Comparison of ENCODE assay signal across 28 cellular contexts in genomic region chr11:34805937-34806336, GRCh38.
"Had no signal": no experiment of that assay in that cellular context is flagged by ENCODE, and none has a peak within 500 bp of the region (broad histone marks: within the 10 kb centered on the region; RNA-seq: fewer than 3 reads in every experiment).

No MANE protein-coding gene starts in this region.

- H3K27me3 ChIP-seq: hepatocyte, ovary, stomach, testis, thyroid gland, transverse colon, upper lobe of left lung, vagina had no signal

- H3K36me3 ChIP-seq: lower lobe of right lung, ovary, stomach, thyroid gland, transverse colon, upper lobe of left lung, vagina had no signal

- ATAC-seq: left cardiac atrium; left lobe of liver; left ventricle myocardium superior; lower lobe of right lung; mucosa of descending colon; naive thymus-derived CD4-positive, alpha-beta T cell; natural killer cell treated with Interleukin-12 subunit alpha and Interleukin-12 subunit beta and Interleukin-15 and Interleukin-18, amount 100 ng/mL, for 72 hours; right cardiac atrium; sciatic nerve; stimulated activated naive B cell treated with anti-CD40 and anti-IgM and Interleukin-4, amounts not matched to agents 10 μg/mL and 1 μg/mL and 100 μg/mL, for 72 hours; stimulated activated naive CD8-positive, alpha-beta T cell treated with anti-CD3 and anti-CD28 coated beads, Interleukin-15, Interleukin-2, amounts not matched to agents 100 U/mL and 50 U/mL, for 24 hours had no signal

- H3K4me3 ChIP-seq: hepatocyte, lower lobe of right lung, mucosa of descending colon, ovary, skin epidermis, stomach, testis, thyroid gland, transverse colon, upper lobe of left lung, vagina had no signal

- H3K4me2 ChIP-seq: hepatocyte had no signal

- H3K79me2 ChIP-seq: hepatocyte had no signal

- H3K9me3 ChIP-seq: lower lobe of right lung, mucosa of descending colon, ovary, stomach, testis, thyroid gland, transverse colon, upper lobe of left lung, vagina had no signal

- DNase-seq: islet precursor cell; kidney glomerular epithelial cell; left cardiac atrium; left ventricle myocardium superior; lower lobe of right lung; mammary epithelial cell; midbrain; mucosa of descending colon; naive thymus-derived CD4-positive, alpha-beta T cell; ovary; right cardiac atrium; stimulated activated CD4-positive, alpha-beta T cell treated with anti-CD3 and anti-CD28 coated beads, Interleukin-12 subunit alpha, Interleukin-12 subunit beta, amount 100 ng/mL, for 4 hours; stimulated activated CD4-positive, alpha-beta T cell treated with anti-CD3 and anti-CD28 coated beads, Interleukin-15, amount 100 ng/mL, for 24 hours; stimulated activated CD4-positive, alpha-beta T cell treated with anti-CD3 and anti-CD28 coated beads, Interleukin-2, amount 100 ng/mL, for 24 hours; stimulated activated CD4-positive, alpha-beta T cell treated with anti-CD3 and anti-CD28 coated beads, Interleukin-4, amount 100 ng/mL, for 1 hour; stimulated activated naive B cell treated with anti-CD40 and anti-IgM and Interleukin-4, amounts not matched to agents 10 μg/mL and 1 μg/mL and 100 μg/mL, for 72 hours; stimulated activated naive CD8-positive, alpha-beta T cell treated with anti-CD3 and anti-CD28 coated beads, Interleukin-15, Interleukin-2, amounts not matched to agents 100 U/mL and 50 U/mL, for 24 hours; stomach; testis; thyroid gland; transverse colon; upper lobe of left lung had no signal

- H3K27ac ChIP-seq: hepatocyte, lower lobe of right lung, ovary, skin epidermis, stomach, testis, thyroid gland, transverse colon, upper lobe of left lung, vagina had no signal

- H2AFZ ChIP-seq: hepatocyte had no signal

- H3K4me1 ChIP-seq: lower lobe of right lung, testis, thyroid gland, upper lobe of left lung, vagina had no signal
